ENCODE assay signal across 12 cellular contexts in genomic region chr1:5937373-5937857, GRCh38. TPM values are rescaled to one million over a fixed set of nuclear protein-coding genes. Genes with fewer than 3 reads are reported as not detected.
DNase-seq lines count a peak whose midpoint lies in the region; TF ChIP-seq lines count a peak whose summit lies in the region.
"Had no signal": no experiment of that assay in that cellular context is flagged by ENCODE, and none has a peak within 500 bp of the region (broad histone marks: within the 10 kb centered on the region; RNA-seq: fewer than 3 reads in every experiment).

No MANE protein-coding gene starts in this region.

- no CpG with 5 or more reads among the region's 9 CpGs for WGBS in H9 (ENCODE audit: extremely low coverage, insufficient read length, low lambda C conversion rate)

- no peak overlapping the region for H3K56ac ChIP-seq in H9 (ENCODE audit: insufficient read length, low read depth, low read length)

- peaks cover 0 to 10% of the 10 kb centered on the region in 2 experiments; a peak in 1 of 5 replicates for H3K9me3 Mint-ChIP-seq in H9
- no peaks in the 10 kb centered on the region for H3K9me3 Mint-ChIP-seq in Caco-2 (ENCODE audit: unreplicated experiment)
- H3K9me3 Mint-ChIP-seq: CD8-positive, alpha-beta T cell had no signal

- H3K27ac ChIP-seq in H9 (ENCODE audit: insufficient read length, low read depth, low read length) (no peak overlapping the region), RWPE1 (peak overlapping the region; percentile 44), cingulate gyrus (ENCODE audit: low read depth, low read length) (peak overlapping the region; percentile 4), neural cell (ENCODE audit: low read length) (peak overlapping the region; percentile 20)

- no peak overlapping the region for H3K4ac ChIP-seq in H9 (ENCODE audit: low read depth, low read length)

- no peak overlapping the region for H2BK15ac ChIP-seq in H9 (ENCODE audit: low read depth, low read length)

- peaks cover 15 to 20% of the 10 kb centered on the region in 2 experiments for H3K4me1 Mint-ChIP-seq in H9
- no peaks in the 10 kb centered on the region for H3K4me1 Mint-ChIP-seq in Caco-2 (ENCODE audit: low read depth, unreplicated experiment)

- H3K36me3 Mint-ChIP-seq in H9 (ENCODE audit: insufficient read depth in 1 of 3, low read depth in 3 of 3), result peaks cover 18 to 32% (median 30%) of the 10 kb centered on the region in 3 experiments; a peak in 5 of 7 replicates
- no peaks in the 10 kb centered on the region for H3K36me3 Mint-ChIP-seq in Caco-2 (ENCODE audit: insufficient read depth, unreplicated experiment)

- no peak overlapping the region for H4K91ac ChIP-seq in H9 (ENCODE audit: insufficient read length, low read depth, low read length)

- no peak overlapping the region for H4K8ac ChIP-seq in H9 (replicated peaks; ENCODE audit: insufficient read length, low read depth, low read length)

- H3K27me3 Mint-ChIP-seq in H9 (ENCODE audit: low read depth), result no peaks in the 10 kb centered on the region; the same call in 1 of the 2 replicates
- no peaks in the 10 kb centered on the region for H3K27me3 Mint-ChIP-seq in Caco-2 (ENCODE audit: insufficient read depth, unreplicated experiment)

- H3K9ac ChIP-seq in H9 (ENCODE audit: extremely low read depth, insufficient read length, low read length), result no peak overlapping the region
- H3K9ac ChIP-seq in neural cell (ENCODE audit: low read length), result no peak overlapping the region

- intact Hi-C loops in Caco-2 (cut with micrococcal nuclease; ENCODE audit: unreplicated experiment), result no loop called here

- H3K27me3 ChIP-seq in H9 (ENCODE audit: insufficient read depth, low read length) (no peaks in the 10 kb centered on the region), neural cell (ENCODE audit: insufficient read depth, low read depth, low read length) (no peaks in the 10 kb centered on the region), Caco-2 (replicated peaks; ENCODE audit: control insufficient read depth, insufficient read depth, low read length) (no peaks in the 10 kb centered on the region)

- no peak overlapping the region for H2BK5ac ChIP-seq in H9 (ENCODE audit: insufficient read length, low read length)

- H3K4me3 ChIP-seq in neural cell (ENCODE audit: low read length), result peak overlapping the region; percentile 2
- no peak overlapping the region for H3K4me3 ChIP-seq in Caco-2 (ENCODE audit: low read depth, low read length)
- H3K4me3 ChIP-seq: GM12878 had no signal

- H3K4me3 Mint-ChIP-seq in H9 (no peak overlapping the region), Caco-2 (ENCODE audit: unreplicated experiment) (no peak overlapping the region)
- H3K4me3 Mint-ChIP-seq: CD14-positive monocyte; CD8-positive, alpha-beta T cell had no signal

- H3K4me2 ChIP-seq in H9 (ENCODE audit: insufficient read depth, insufficient read length, low read length) (no peak overlapping the region), neural cell (ENCODE audit: low read length) (no peak overlapping the region)

- no peak overlapping the region for H3T11ph ChIP-seq in H9 (ENCODE audit: low read length)

- no peak overlapping the region for H4K5ac ChIP-seq in H9 (ENCODE audit: insufficient read length, low read depth, low read length)

- TF ChIP-seq RAD21 in neural cell (conservative IDR thresholded peaks at IDR 0.05), result no peak

- no peak for TF ChIP-seq CTCF in H9 (conservative IDR thresholded peaks at IDR 0.05)
- TF ChIP-seq CTCF in RWPE1 (conservative IDR thresholded peaks at IDR 0.05; ENCODE audit: low read depth), result no peak
- TF ChIP-seq CTCF in neural cell (IDR thresholded peaks at IDR 0.05; ENCODE audit: poor library complexity, severe bottlenecking), result no peak
- TF ChIP-seq CTCF in Caco-2 (IDR thresholded peaks at IDR 0.05; ENCODE audit: insufficient read depth in 1 of 2, low read depth in 1 of 2, low read length in 1 of 2, severe bottlenecking in 1 of 2, unreplicated experiment in 1 of 2), result no peak

- H2BK12ac ChIP-seq in H9 (ENCODE audit: insufficient read length, low read depth, low read length), result no peak overlapping the region

- H3K23me2 ChIP-seq in H9 (ENCODE audit: insufficient read length, low read depth, low read length, poor library complexity, severe bottlenecking), result no peaks in the 10 kb centered on the region

- peak; percentile 13 for DNase-seq in H9
- no peak for DNase-seq in RWPE1 (ENCODE audit: low spot score)
- DNase-seq in AML-193 (lab: John Stamatoyannopoulos, UW), result no peak
- no peak for DNase-seq in Caco-2
- DNase-seq in HUDEP-2 (lab: John Stamatoyannopoulos, UW; ENCODE audit: unreplicated experiment in 76 of 76), result no peak
- no peak for DNase-seq in HK-2 (ENCODE audit: unreplicated experiment)
- DNase-seq: CD8-positive, alpha-beta T cell; DMS53 had no signal

- CTCF ChIA-PET in RWPE1 (lab: Yijun Ruan, JAX) (interaction anchor here (1.2 kb wide), 1 partner anchor 10 kb away, joined by 3 read pairs; no protein-coding TSS in a partner anchor), Caco-2 (lab: Charles Lee) (no interaction called here)

- H2BK120ac ChIP-seq in H9 (ENCODE audit: low read depth, low read length, poor library complexity, severe bottlenecking), result no peak overlapping the region

- H3K79me1 ChIP-seq in H9 (ENCODE audit: insufficient read depth, low read depth, low read length, poor library complexity, severe bottlenecking), result no peaks in the 10 kb centered on the region

- no peak overlapping the region for H2AFZ ChIP-seq in H9 (ENCODE audit: low read length)
- no peak overlapping the region for H2AFZ ChIP-seq in neural cell (ENCODE audit: low read depth, low read length)

- BruUV-seq in Caco-2 (replicated peaks; lab: Mats Ljungman, UMichigan), result no TSS peak

- no peaks in the 10 kb centered on the region for H4K20me1 ChIP-seq in H9 (ENCODE audit: control insufficient read depth, insufficient read depth, insufficient read length)
- no peaks in the 10 kb centered on the region for H4K20me1 ChIP-seq in neural cell (ENCODE audit: insufficient read depth)

- H3K4me1 ChIP-seq in H9 (ENCODE audit: insufficient read depth, low read length) (peaks cover 3% of the 10 kb centered on the region; the same call in 1 of the 2 replicates), Caco-2 (no peaks in the 10 kb centered on the region)

- no peaks in the 10 kb centered on the region for H3K9me2 ChIP-seq in neural cell (ENCODE audit: insufficient read depth, low read length)

- H2AK5ac ChIP-seq in H9 (ENCODE audit: insufficient read length, low read length), result no peak overlapping the region

- no peak overlapping the region for H2BK20ac ChIP-seq in H9 (ENCODE audit: low read depth, low read length, poor library complexity, severe bottlenecking)

- H3F3A ChIP-seq in neural cell (ENCODE audit: insufficient read depth, low read length, poor library complexity, severe bottlenecking), result no peaks in the 10 kb centered on the region

- no peak overlapping the region for H3K23ac ChIP-seq in H9 (ENCODE audit: insufficient read length, low read depth, low read length)

- no peaks in the 10 kb centered on the region for H3K79me2 ChIP-seq in H9 (ENCODE audit: insufficient read depth, low read length)
- H3K79me2 ChIP-seq in neural cell (replicated peaks; ENCODE audit: insufficient read depth, low read length), result no peaks in the 10 kb centered on the region

- peaks cover 9% of the 10 kb centered on the region for H3K36me3 ChIP-seq in neural cell (ENCODE audit: insufficient read depth, low read length)
- no peaks in the 10 kb centered on the region for H3K36me3 ChIP-seq in Caco-2 (ENCODE audit: control insufficient read depth, insufficient read depth, low read length)

- H3K14ac ChIP-seq in H9 (ENCODE audit: insufficient read depth, low read length), result no peak overlapping the region

- H3K9me3 ChIP-seq in H9 (ENCODE audit: control insufficient read depth, low read depth, low read length), result no peaks in the 10 kb centered on the region
- H3K9me3 ChIP-seq in neural cell (ENCODE audit: low read length), result no peaks in the 10 kb centered on the region
- no peaks in the 10 kb centered on the region for H3K9me3 ChIP-seq in Caco-2

- POLR2A ChIA-PET in RWPE1 (lab: Yijun Ruan, JAX; ENCODE audit: low non-redundant PET), result no interaction called here
- POLR2A ChIA-PET in Caco-2 (lab: Charles Lee), result no interaction called here

- peak overlapping the region in 1 of 3 experiments; percentile 66; a peak in 1 of 7 replicates for H3K27ac Mint-ChIP-seq in H9
- H3K27ac Mint-ChIP-seq in Caco-2 (ENCODE audit: unreplicated experiment), result no peak overlapping the region
- H3K27ac Mint-ChIP-seq: CD8-positive, alpha-beta T cell had no signal

- TF ChIP-seq EP300 in neural cell (conservative IDR thresholded peaks at IDR 0.05; ENCODE audit: poor library complexity, severe bottlenecking), result no peak

- no peak overlapping the region for H3K18ac ChIP-seq in H9 (ENCODE audit: insufficient read length, low read depth, low read length)

TF ChIP-seq in neural cell, 6 proteins besides CTCF, POLR2A, EP300 and RAD21 (continues in another document):
- no peak for TF ChIP-seq POLR2AphosphoS5 (IDR thresholded peaks at IDR 0.05)
- TF ChIP-seq, protein P1, sequence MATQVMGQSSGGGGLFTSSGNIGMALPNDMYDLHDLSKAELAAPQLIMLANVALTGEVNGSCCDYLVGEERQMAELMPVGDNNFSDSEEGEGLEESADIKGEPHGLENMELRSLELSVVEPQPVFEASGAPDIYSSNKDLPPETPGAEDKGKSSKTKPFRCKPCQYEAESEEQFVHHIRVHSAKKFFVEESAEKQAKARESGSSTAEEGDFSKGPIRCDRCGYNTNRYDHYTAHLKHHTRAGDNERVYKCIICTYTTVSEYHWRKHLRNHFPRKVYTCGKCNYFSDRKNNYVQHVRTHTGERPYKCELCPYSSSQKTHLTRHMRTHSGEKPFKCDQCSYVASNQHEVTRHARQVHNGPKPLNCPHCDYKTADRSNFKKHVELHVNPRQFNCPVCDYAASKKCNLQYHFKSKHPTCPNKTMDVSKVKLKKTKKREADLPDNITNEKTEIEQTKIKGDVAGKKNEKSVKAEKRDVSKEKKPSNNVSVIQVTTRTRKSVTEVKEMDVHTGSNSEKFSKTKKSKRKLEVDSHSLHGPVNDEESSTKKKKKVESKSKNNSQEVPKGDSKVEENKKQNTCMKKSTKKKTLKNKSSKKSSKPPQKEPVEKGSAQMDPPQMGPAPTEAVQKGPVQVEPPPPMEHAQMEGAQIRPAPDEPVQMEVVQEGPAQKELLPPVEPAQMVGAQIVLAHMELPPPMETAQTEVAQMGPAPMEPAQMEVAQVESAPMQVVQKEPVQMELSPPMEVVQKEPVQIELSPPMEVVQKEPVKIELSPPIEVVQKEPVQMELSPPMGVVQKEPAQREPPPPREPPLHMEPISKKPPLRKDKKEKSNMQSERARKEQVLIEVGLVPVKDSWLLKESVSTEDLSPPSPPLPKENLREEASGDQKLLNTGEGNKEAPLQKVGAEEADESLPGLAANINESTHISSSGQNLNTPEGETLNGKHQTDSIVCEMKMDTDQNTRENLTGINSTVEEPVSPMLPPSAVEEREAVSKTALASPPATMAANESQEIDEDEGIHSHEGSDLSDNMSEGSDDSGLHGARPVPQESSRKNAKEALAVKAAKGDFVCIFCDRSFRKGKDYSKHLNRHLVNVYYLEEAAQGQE (IDR thresholded peaks at IDR 0.05; ENCODE audit: borderline replicate concordance), result no peak
- TF ChIP-seq TAF1 (IDR thresholded peaks at IDR 0.05; ENCODE audit: low read depth), result no peak
- TF ChIP-seq MXI1 (conservative IDR thresholded peaks at IDR 0.05; ENCODE audit: poor library complexity, severe bottlenecking), result no peak

RNA-seq across cellular contexts. Expression of gene NPHP4, which starts 54.8 kb away (rescaled TPM):
- 14.3 and 17.6 TPM in 2 replicates for total RNA-seq in H9 (2021)
- 17.1 and 21.5 TPM in 2 replicates for polyA plus RNA-seq in neural cell
- 20.0 and 23.1 TPM in 2 replicates for polyA minus RNA-seq in neural cell
- 12.3 TPM in 2 replicates for total RNA-seq in Caco-2 (2022)
